ENCODE assay signal across 1 cellular context in genomic region chr22:28885939-28886338, GRCh38.
TF ChIP-seq lines count a peak whose summit lies in the region.

No MANE protein-coding gene starts in this region.

TF ChIP-seq in HepG2, 621 proteins besides CTCF, POLR2A, EP300 and RAD21 (continued from another document):
- TF ChIP-seq, protein P1, sequence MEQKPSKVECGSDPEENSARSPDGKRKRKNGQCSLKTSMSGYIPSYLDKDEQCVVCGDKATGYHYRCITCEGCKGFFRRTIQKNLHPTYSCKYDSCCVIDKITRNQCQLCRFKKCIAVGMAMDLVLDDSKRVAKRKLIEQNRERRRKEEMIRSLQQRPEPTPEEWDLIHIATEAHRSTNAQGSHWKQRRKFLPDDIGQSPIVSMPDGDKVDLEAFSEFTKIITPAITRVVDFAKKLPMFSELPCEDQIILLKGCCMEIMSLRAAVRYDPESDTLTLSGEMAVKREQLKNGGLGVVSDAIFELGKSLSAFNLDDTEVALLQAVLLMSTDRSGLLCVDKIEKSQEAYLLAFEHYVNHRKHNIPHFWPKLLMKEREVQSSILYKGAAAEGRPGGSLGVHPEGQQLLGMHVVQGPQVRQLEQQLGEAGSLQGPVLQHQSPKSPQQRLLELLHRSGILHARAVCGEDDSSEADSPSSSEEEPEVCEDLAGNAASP (CRISPR knock-in tag; IDR thresholded peaks at IDR 0.05; ENCODE audit: borderline replicate concordance), result peak; percentile 16; the same call in 1 of the 2 replicates
TF ChIP-seq in HepG2: peak in this region for 59.
